Comparison of ENCODE assay signal across 1 cellular context in genomic region chr10:116893686-116894037, GRCh38.
TF ChIP-seq lines count a peak whose summit lies in the region.

No MANE protein-coding gene starts in this region.

TF ChIP-seq in GM23338, 12 proteins besides CTCF, POLR2A, EP300 and RAD21 (continued from another document):
- TF ChIP-seq ZNF462 (CRISPR knock-in tag; IDR thresholded peaks at IDR 0.05) (no peak), EZH2 (IDR thresholded peaks at IDR 0.05; ENCODE audit: low read depth, unreplicated experiment) (no peak), CREB1 (CRISPR knock-in tag; IDR thresholded peaks at IDR 0.05; ENCODE audit: low read depth) (no peak), ETS1 (IDR thresholded peaks at IDR 0.05) (no peak), ZNF114 (CRISPR knock-in tag; IDR thresholded peaks at IDR 0.05) (no peak), JUNB (IDR thresholded peaks at IDR 0.05; ENCODE audit: unreplicated experiment) (no peak)
